In the genomic region with DNA sequence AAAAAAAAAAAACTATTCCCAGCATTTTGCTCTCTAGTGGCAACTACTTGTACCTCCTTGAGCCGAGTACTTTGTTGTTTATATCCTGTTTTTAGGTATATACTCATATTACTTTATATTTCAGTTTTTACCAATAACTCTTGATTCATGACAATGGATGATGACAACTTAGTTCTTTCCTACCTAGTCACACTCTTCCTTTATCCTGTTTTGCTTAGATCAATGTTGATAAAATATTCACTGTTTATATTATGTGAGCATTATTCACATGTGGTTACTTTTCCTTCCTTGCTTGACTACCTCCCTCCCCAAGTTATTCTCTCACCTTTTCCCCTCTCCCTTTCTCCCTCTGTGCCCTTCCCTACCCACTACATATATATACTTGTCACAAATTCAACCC, we compare ENCODE assay signal across 19 cellular contexts. TPM values are rescaled to one million over a fixed set of nuclear protein-coding genes. Genes with fewer than 3 reads are reported as not detected.
DNase-seq lines count a peak whose midpoint lies in the region; ATAC-seq lines count a peak whose summit lies in the region.
"Had no signal": no experiment of that assay in that cellular context is flagged by ENCODE, and none has a peak within 500 bp of the region (broad histone marks: within the 10 kb centered on the region; RNA-seq: fewer than 3 reads in every experiment).

No MANE protein-coding gene starts in this region.

- no peaks in the 10 kb centered on the region for H3K9me3 ChIP-seq in effector memory CD4-positive, alpha-beta T cell (ENCODE audit: control insufficient read depth, low read length)

- H3K4me1 ChIP-seq in effector memory CD4-positive, alpha-beta T cell (ENCODE audit: control insufficient read depth, insufficient read depth, low read length, poor library complexity, severe bottlenecking): peaks cover 8% of the 10 kb centered on the region

- peaks cover 0 to 1% of the 10 kb centered on the region in 2 donors for H3K36me3 Mint-ChIP-seq in activated T-cell treated with anti-CD3 and anti-CD28 coated beads, Interleukin-2, amount 50 U/mL, for 72 hours (ENCODE audit: insufficient read depth in 2 of 2)
- peaks cover 27% of the 10 kb centered on the region for H3K36me3 Mint-ChIP-seq in activated T-helper 17 cell treated with anti-CD3 and anti-CD28 coated beads, Interleukin-2, amount 50 U/mL, for 72 hours (ENCODE audit: low read depth)

- H3K36me3 ChIP-seq in effector memory CD4-positive, alpha-beta T cell (ENCODE audit: control insufficient read depth, insufficient read depth, low read length): no peaks in the 10 kb centered on the region

- H3K27ac ChIP-seq in effector memory CD4-positive, alpha-beta T cell (ENCODE audit: insufficient read depth, low read length, poor library complexity, severe bottlenecking): no peak overlapping the region
- H3K27ac ChIP-seq: 22Rv1 had no signal

- ATAC-seq in activated T-cell treated with anti-CD3 and anti-CD28 coated beads, Interleukin-2, amount 50 U/mL, for 72 hours (replicated peaks in 1 of 2): no peak
- no peak for ATAC-seq in activated T-helper 17 cell treated with anti-CD3 and anti-CD28 coated beads, Interleukin-2, amount 50 U/mL, for 72 hours (replicated peaks)
- no peak for ATAC-seq in HG03521 (IDR thresholded peaks at IDR 0.05; ENCODE audit: unreplicated experiment)
- ATAC-seq: HCT116, Right ventricle myocardium inferior had no signal

- H3K4me1 Mint-ChIP-seq in activated T-cell treated with anti-CD3 and anti-CD28 coated beads, Interleukin-2, amount 50 U/mL, for 72 hours (ENCODE audit: low read depth): peaks cover 32% of the 10 kb centered on the region
- peaks cover 26% of the 10 kb centered on the region for H3K4me1 Mint-ChIP-seq in activated T-helper 17 cell treated with anti-CD3 and anti-CD28 coated beads, Interleukin-2, amount 50 U/mL, for 72 hours

- H3K9me3 Mint-ChIP-seq in activated T-cell treated with anti-CD3 and anti-CD28 coated beads, Interleukin-2, amount 50 U/mL, for 72 hours: no peaks in the 10 kb centered on the region
- no peaks in the 10 kb centered on the region for H3K9me3 Mint-ChIP-seq in activated T-helper 17 cell treated with anti-CD3 and anti-CD28 coated beads, Interleukin-2, amount 50 U/mL, for 72 hours
- H3K9me3 Mint-ChIP-seq: CD14-positive monocyte had no signal

- H3K4me3 Mint-ChIP-seq in activated T-cell treated with anti-CD3 and anti-CD28 coated beads, Interleukin-2, amount 50 U/mL, for 72 hours: no peak overlapping the region
- no peak overlapping the region for H3K4me3 Mint-ChIP-seq in activated T-helper 17 cell treated with anti-CD3 and anti-CD28 coated beads, Interleukin-2, amount 50 U/mL, for 72 hours
- H3K4me3 Mint-ChIP-seq: CD14-positive monocyte had no signal

- DNase-seq in activated T-cell treated with anti-CD3 and anti-CD28 coated beads, Interleukin-2, amount 50 U/mL, for 72 hours: no peak
- DNase-seq in activated T-cell treated with anti-CD3 and anti-CD28 coated beads, Interleukin-2, amount 50 U/mL, for 48 hours: no peak
- peak; percentile 21 for DNase-seq in kidney tubule cell (ENCODE audit: low spot score)
- DNase-seq in Kasumi-1 (lab: John Stamatoyannopoulos, UW): no peak
- no peak for DNase-seq in effector memory CD4-positive, alpha-beta T cell
- DNase-seq in globus pallidus (ENCODE audit: low spot score): no peak
- DNase-seq: DMS 273 treated with DMSO at 0.1 percent for 48 hours, GF-D8, KG1, NCI-H1092, NCI-H146, NCI-H2029 treated with DMSO at 0.1 percent for 48 hours, NCI-H2171 treated with DMSO at 0.1 percent for 48 hours had no signal

- no peak overlapping the region for H3K4me3 ChIP-seq in effector memory CD4-positive, alpha-beta T cell (ENCODE audit: insufficient read depth, low read depth, low read length, poor library complexity, severe bottlenecking)

- no peaks in the 10 kb centered on the region for H3K27me3 ChIP-seq in effector memory CD4-positive, alpha-beta T cell (replicated peaks; ENCODE audit: control insufficient read depth, insufficient read depth, low read length, poor library complexity, severe bottlenecking)

- peak overlapping the region; percentile 13 for H3K27ac Mint-ChIP-seq in activated T-cell treated with anti-CD3 and anti-CD28 coated beads, Interleukin-2, amount 50 U/mL, for 72 hours
- H3K27ac Mint-ChIP-seq in activated T-helper 17 cell treated with anti-CD3 and anti-CD28 coated beads, Interleukin-2, amount 50 U/mL, for 72 hours: peak overlapping the region; percentile 8

- H3K27me3 Mint-ChIP-seq in activated T-cell treated with anti-CD3 and anti-CD28 coated beads, Interleukin-2, amount 50 U/mL, for 72 hours (ENCODE audit: low read depth): no peaks in the 10 kb centered on the region
- no peaks in the 10 kb centered on the region for H3K27me3 Mint-ChIP-seq in activated T-helper 17 cell treated with anti-CD3 and anti-CD28 coated beads, Interleukin-2, amount 50 U/mL, for 72 hours

RNA-seq across cellular contexts. Expression of a gene that starts 53.7 kb away (rescaled TPM):
- total RNA-seq in activated T-cell treated with anti-CD3 and anti-CD28 coated beads, Interleukin-2, amount 50 U/mL, for 72 hours: 1 to 10 TPM; 2.5 to 3.6 TPM
- 1 to 10 TPM; 5.1 to 6.2 TPM for total RNA-seq in activated T-helper 17 cell treated with anti-CD3 and anti-CD28 coated beads, Interleukin-2, amount 50 U/mL, for 72 hours

RNA-seq across cellular contexts. Expression of a gene that starts 53.9 kb away (rescaled TPM):
- 1,000 to 10,000 TPM; 2,452 to 2,630 TPM for total RNA-seq in activated T-cell treated with anti-CD3 and anti-CD28 coated beads, Interleukin-2, amount 50 U/mL, for 72 hours
- 1,000 to 10,000 TPM; 2,157 to 2,530 TPM for total RNA-seq in activated T-helper 17 cell treated with anti-CD3 and anti-CD28 coated beads, Interleukin-2, amount 50 U/mL, for 72 hours

RNA-seq across cellular contexts. Expression of a gene that starts 57.3 kb away (rescaled TPM):
- 10 to 100 TPM; 76.2 to 78.4 TPM for total RNA-seq in activated T-cell treated with anti-CD3 and anti-CD28 coated beads, Interleukin-2, amount 50 U/mL, for 72 hours
- total RNA-seq in activated T-helper 17 cell treated with anti-CD3 and anti-CD28 coated beads, Interleukin-2, amount 50 U/mL, for 72 hours: 10 to 100 TPM; 61.4 to 86.9 TPM
